Comparison of ENCODE assay signal across 1 cellular context in genomic region chr4:104728380-104729122, GRCh38.
TF ChIP-seq lines count a peak whose summit lies in the region.

No MANE protein-coding gene starts in this region.

TF ChIP-seq in IMR-90, 13 proteins besides CTCF, POLR2A, EP300 and RAD21:
- peak; percentile 1; the same call in 1 of the 2 replicates for TF ChIP-seq MAFK (IDR thresholded peaks at IDR 0.05; ENCODE audit: low read depth, low read length)
- TF ChIP-seq USF2 (IDR thresholded peaks at IDR 0.05; ENCODE audit: low read depth, low read length): no peak
- peak; percentile 68 for TF ChIP-seq FOS (IDR thresholded peaks at IDR 0.05; ENCODE audit: low read depth, low read length)
- peak; percentile 24; the same call in 1 of the 2 replicates for TF ChIP-seq BHLHE40 (IDR thresholded peaks at IDR 0.05; ENCODE audit: low read depth, low read length)
- TF ChIP-seq CEBPB (IDR thresholded peaks at IDR 0.05; ENCODE audit: low read depth, low read length): no peak
- no peak for TF ChIP-seq RFX5 (IDR thresholded peaks at IDR 0.05; ENCODE audit: low read depth, low read length)
